1 cellular context compared by ENCODE assay signal in genomic region chr5:16897284-16897704, GRCh38.
A peak's percentile ranks its signal among the peaks of the same experiment; 100 is the strongest.
TF ChIP-seq lines count a peak whose summit lies in the region.

No MANE protein-coding gene starts in this region.

TF ChIP-seq in HEK293, 187 proteins besides CTCF, POLR2A, EP300 and RAD21 (continued from another document):
- TF ChIP-seq ZNF280C (tag by site-specific recombination; IDR thresholded peaks at IDR 0.05) = no peak
- TF ChIP-seq ZNF510 (tag by site-specific recombination; IDR thresholded peaks at IDR 0.05; ENCODE audit: insufficient replicate concordance) = no peak
- TF ChIP-seq ZNF2 (tag by site-specific recombination; IDR thresholded peaks at IDR 0.05) = 0 out of 2 replicates have a peak, but pooled peaks have one; percentile 37
- no peak for TF ChIP-seq ZNF791 (tag by site-specific recombination; IDR thresholded peaks at IDR 0.05)
- TF ChIP-seq ZNF654 (tag by site-specific recombination; IDR thresholded peaks at IDR 0.05; ENCODE audit: low read depth) = peak; percentile 15
- TF ChIP-seq ZNF692 (tag by site-specific recombination; IDR thresholded peaks at IDR 0.05) = no peak
- TF ChIP-seq ZNF571 (tag by site-specific recombination; IDR thresholded peaks at IDR 0.05) = no peak
- TF ChIP-seq ZNF704 (tag by site-specific recombination; IDR thresholded peaks at IDR 0.05) = no peak
- 0 out of 2 replicates have a peak, but pooled peaks have one; percentile 36 for TF ChIP-seq ZSCAN30 (tag by site-specific recombination; IDR thresholded peaks at IDR 0.05)
- no peak for TF ChIP-seq REST (tag by site-specific recombination; IDR thresholded peaks at IDR 0.05)
- TF ChIP-seq ZNF530 (tag by site-specific recombination; IDR thresholded peaks at IDR 0.05; ENCODE audit: low read depth) = no peak
- no peak for TF ChIP-seq SCRT2 (tag by site-specific recombination; IDR thresholded peaks at IDR 0.05)
- no peak for TF ChIP-seq PRDM10 (tag by site-specific recombination; IDR thresholded peaks at IDR 0.05)
- TF ChIP-seq ZNF274 (IDR thresholded peaks at IDR 0.05; ENCODE audit: low read length) = no peak
- no peak for TF ChIP-seq ZNF274 (tag by site-specific recombination; IDR thresholded peaks at IDR 0.05; ENCODE audit: borderline replicate concordance)
- no peak for TF ChIP-seq MYNN (tag by site-specific recombination; IDR thresholded peaks at IDR 0.05; ENCODE audit: borderline replicate concordance)
